9 cellular contexts compared by ENCODE assay signal in genomic region chr9:110126986-110127864, GRCh38.
DNase-seq lines count a peak whose midpoint lies in the region; ATAC-seq and TF ChIP-seq lines count a peak whose summit lies in the region.
"Had no signal": no experiment of that assay in that cellular context is flagged by ENCODE, and none has a peak within 500 bp of the region (broad histone marks: within the 10 kb centered on the region; RNA-seq: fewer than 3 reads in every experiment).

No MANE protein-coding gene starts in this region.

- H3K9me3 ChIP-seq in left lung, result no peaks in the 10 kb centered on the region
- H3K9me3 ChIP-seq in suprapubic skin, result no peaks in the 10 kb centered on the region

- H3K36me3 Mint-ChIP-seq in IgD-negative memory B cell, result no peaks in the 10 kb centered on the region
- no peaks in the 10 kb centered on the region for H3K36me3 Mint-ChIP-seq in central memory CD8-positive, alpha-beta T cell (ENCODE audit: insufficient read depth)

- peaks cover 86 to 91% (median 89%) of the 10 kb centered on the region in 3 donors for H3K4me1 Mint-ChIP-seq in IgD-negative memory B cell
- H3K4me1 Mint-ChIP-seq in central memory CD8-positive, alpha-beta T cell, result no peaks in the 10 kb centered on the region

- H3K4me3 Mint-ChIP-seq in IgD-negative memory B cell, result peak overlapping the region; percentile 73 to 92 (median 86)
- H3K4me3 Mint-ChIP-seq in central memory CD8-positive, alpha-beta T cell, result no peak overlapping the region

- DNase-seq in central memory CD8-positive, alpha-beta T cell (ENCODE audit: low spot score in 2 of 2), result no peak
- DNase-seq in left lung, result peak in 1 of 2 donors; percentile 60
- DNase-seq in suprapubic skin (ENCODE audit: low spot score in 2 of 2), result no peak
- DNase-seq in stimulated activated naive CD4-positive, alpha-beta T cell (lab: John Stamatoyannopoulos, UW), result no peak
- DNase-seq: substantia nigra had no signal

- H3K27ac ChIP-seq in left lung (peak overlapping the region; percentile 69 to 85), suprapubic skin (peak overlapping the region; percentile 68)

- peak; percentile 13 for ATAC-seq in central memory CD8-positive, alpha-beta T cell (replicated peaks; ENCODE audit: extremely low read depth, poor library complexity, severe bottlenecking)
- ATAC-seq in left lung (peak; percentile 46), GM21717 (IDR thresholded peaks at IDR 0.05; ENCODE audit: unreplicated experiment) (no peak), HG03432 (IDR thresholded peaks at IDR 0.05; ENCODE audit: unreplicated experiment) (no peak), GM21390 (IDR thresholded peaks at IDR 0.05; ENCODE audit: unreplicated experiment) (no peak)

- no peaks in the 10 kb centered on the region for H3K27me3 Mint-ChIP-seq in IgD-negative memory B cell
- H3K27me3 Mint-ChIP-seq in central memory CD8-positive, alpha-beta T cell, result no peaks in the 10 kb centered on the region

- H3K36me3 ChIP-seq in left lung (no peaks in the 10 kb centered on the region), suprapubic skin (no peaks in the 10 kb centered on the region)

- TF ChIP-seq EP300 in suprapubic skin (IDR thresholded peaks at IDR 0.05), result no peak

- peak overlapping the region; percentile 94 to 98 (median 97) for H3K27ac Mint-ChIP-seq in IgD-negative memory B cell
- H3K27ac Mint-ChIP-seq in central memory CD8-positive, alpha-beta T cell (ENCODE audit: low read depth), result no peak overlapping the region

- 55% methylated on average over 19 of the region's 23 CpGs for WGBS in suprapubic skin

- TF ChIP-seq CTCF in left lung (IDR thresholded peaks at IDR 0.05) (no peak), suprapubic skin (IDR thresholded peaks at IDR 0.05) (no peak)

- TF ChIP-seq POLR2A in suprapubic skin (IDR thresholded peaks at IDR 0.05), result no peak

- H3K4me1 ChIP-seq in left lung (peaks cover 36 to 83% of the 10 kb centered on the region in 2 donors), suprapubic skin (peaks cover 13% of the 10 kb centered on the region)

- H3K27me3 ChIP-seq in left lung (no peaks in the 10 kb centered on the region), suprapubic skin (no peaks in the 10 kb centered on the region)

- no peaks in the 10 kb centered on the region for H3K9me3 Mint-ChIP-seq in IgD-negative memory B cell
- H3K9me3 Mint-ChIP-seq in central memory CD8-positive, alpha-beta T cell, result no peaks in the 10 kb centered on the region

- H3K4me3 ChIP-seq in left lung (peak overlapping the region in 1 of 2 donors; percentile 28), suprapubic skin (peak overlapping the region; percentile 19)

- intact Hi-C loops in left lung (cut with DNase I), result loop anchor here in 1 of 2 donors (10.0 kb wide), 1 partner anchor 62 kb away; no protein-coding TSS in a partner anchor

Comparison
In these comparisons a context has a peak if more than half of its experiments do, and no peak if none do; other contexts are left out.
1. ATAC-seq: peak in central memory CD8-positive, alpha-beta T cell (single experiment) and left lung (single experiment); none in GM21717 (single experiment), HG03432 (single experiment) and GM21390 (single experiment).